ENCODE assay signal across 13 cellular contexts in the genomic region with DNA sequence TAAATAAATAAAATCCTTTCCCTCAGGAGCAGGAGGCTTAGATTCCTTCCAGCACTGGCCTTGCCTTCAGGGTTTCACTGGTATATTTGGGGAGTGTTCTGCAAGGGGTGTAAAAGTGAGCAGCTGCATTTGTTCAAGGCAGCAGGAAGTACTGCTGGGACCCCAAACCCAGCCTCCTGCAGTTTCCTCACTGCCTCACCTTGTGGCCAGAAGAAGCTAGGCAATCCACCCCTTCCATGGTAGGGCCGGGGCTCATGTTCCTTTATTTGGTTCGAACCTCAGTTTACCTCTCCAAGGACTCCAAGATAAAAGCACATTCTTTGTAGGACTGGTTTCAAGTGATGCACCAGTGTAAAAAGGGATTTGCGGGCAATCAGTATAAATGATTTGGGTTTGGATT. TPM values are rescaled to one million over a fixed set of nuclear protein-coding genes. Genes with fewer than 3 reads are reported as not detected.
DNase-seq lines count a peak whose midpoint lies in the region; ATAC-seq and TF ChIP-seq lines count a peak whose summit lies in the region.
"Had no signal": no experiment of that assay in that cellular context is flagged by ENCODE, and none has a peak within 500 bp of the region (broad histone marks: within the 10 kb centered on the region; RNA-seq: fewer than 3 reads in every experiment).

No MANE protein-coding gene starts in this region.

- H3K4me3 Mint-ChIP-seq in activated CD4-positive, alpha-beta T cell treated with anti-CD3 and anti-CD28 coated beads for 36 hours: peak overlapping the region; percentile 87

- peak overlapping the region; percentile 94 for H3K27ac Mint-ChIP-seq in activated CD4-positive, alpha-beta T cell treated with anti-CD3 and anti-CD28 coated beads for 36 hours

- no peaks in the 10 kb centered on the region for H3K27me3 Mint-ChIP-seq in activated CD4-positive, alpha-beta T cell treated with anti-CD3 and anti-CD28 coated beads for 36 hours

- POLR2A ChIA-PET in activated CD4-positive, alpha-beta T cell treated with anti-CD3 and anti-CD28 coated beads for 36 hours (lab: Charles Lee): interaction anchor here (0.7 to 1.2 kb wide), 2 partner anchors 41 to 223 kb away, joined by 3 read pairs; partner anchors contain the start of gene PPOX
- POLR2A ChIA-PET in Panc1 (lab: Charles Lee): interaction anchor here (0.7 to 1.6 kb wide), 2 partner anchors 11 to 198 kb away, joined by 4 read pairs; no protein-coding TSS in a partner anchor

- H3K27me3 ChIP-seq in Panc1 (ENCODE audit: control insufficient read depth, insufficient read depth, low read length) (no peaks in the 10 kb centered on the region), skeletal muscle tissue (ENCODE audit: control insufficient read depth in 3 of 3, insufficient read depth in 3 of 3, low read length in 3 of 3) (no peaks in the 10 kb centered on the region)

- H3K4me3 ChIP-seq in Panc1 (ENCODE audit: low read depth in 2 of 2, low read length in 2 of 2) (no peak overlapping the region), skeletal muscle tissue (ENCODE audit: low read length in 3 of 3) (no peak overlapping the region)

- no peak overlapping the region for H3K9ac ChIP-seq in skeletal muscle tissue (ENCODE audit: low read depth in 1 of 3, low read length in 3 of 3)

- H3K36me3 Mint-ChIP-seq in activated CD4-positive, alpha-beta T cell treated with anti-CD3 and anti-CD28 coated beads for 36 hours (ENCODE audit: low read depth): peaks cover 2% of the 10 kb centered on the region

- intact Hi-C loops in activated CD4-positive, alpha-beta T cell treated with anti-CD3 and anti-CD28 coated beads for 36 hours (cut with DNase I, micrococcal nuclease): loop anchor here (5.0 kb wide), 3 partner anchors 76 to 271 kb away; partner anchors contain the start of genes NIT1 (in 1 of the 2), PFDN2 (in 1 of the 2) and SDHC (in 1 of the 2)
- intact Hi-C loops in Panc1 (cut with micrococcal nuclease; ENCODE audit: unreplicated experiment): no loop called here

- H3K27ac ChIP-seq in Panc1 (ENCODE audit: low read length) (peak overlapping the region; percentile 88), skeletal muscle tissue (ENCODE audit: low read depth, low read length) (peak overlapping the region; percentile 98)

- no peak for DNase-seq in activated CD4-positive, alpha-beta T cell treated with anti-CD3 and anti-CD28 coated beads for 36 hours
- no peak for DNase-seq in activated CD4-positive, alpha-beta T cell treated with anti-CD3 and anti-CD28 coated beads for 1 hour
- no peak for DNase-seq in Panc1 (ENCODE audit: low read depth, low spot score)
- peak; percentile 16 to 22 for DNase-seq in erythroblast (lab: John Stamatoyannopoulos, UW)
- no peak for DNase-seq in NCI-H526 (lab: John Stamatoyannopoulos, UW)
- no peak for DNase-seq in GM19238 (ENCODE audit: insufficient read length, low spot score)
- DNase-seq: activated CD4-positive, alpha-beta T cell treated with anti-CD3 and anti-CD28 coated beads, Interleukin-2, amount 50 U/mL, for 1 hour; NCI-H345; SIG-M5; stimulated activated CD4-positive, alpha-beta T cell treated with anti-CD3 and anti-CD28 coated beads, Interleukin-12 subunit alpha, Interleukin-12 subunit beta, amount 100 ng/mL, for 4 hours had no signal

- ATAC-seq in activated CD4-positive, alpha-beta T cell treated with anti-CD3 and anti-CD28 coated beads for 36 hours: no peak
- no peak for ATAC-seq in Panc1
- ATAC-seq in HG02623 (IDR thresholded peaks at IDR 0.05; ENCODE audit: unreplicated experiment): no peak

- H3K9me3 ChIP-seq in Panc1 (ENCODE audit: control insufficient read depth, insufficient read depth, low read depth, low read length): no peaks in the 10 kb centered on the region
- no peaks in the 10 kb centered on the region for H3K9me3 ChIP-seq in skeletal muscle tissue (ENCODE audit: control insufficient read depth in 3 of 3, low read length in 3 of 3)

- no peak for TF ChIP-seq POLR2A in erythroblast (IDR thresholded peaks at IDR 0.05; ENCODE audit: low read length)

- TF ChIP-seq CTCF in Panc1 (IDR thresholded peaks at IDR 0.05): no peak

- CTCF ChIA-PET in activated CD4-positive, alpha-beta T cell treated with anti-CD3 and anti-CD28 coated beads for 36 hours (lab: Charles Lee): interaction anchor here (0.6 to 1.3 kb wide), 4 partner anchors 11 to 207 kb away, joined by 3 to 4 read pairs (median 3); no protein-coding TSS in a partner anchor
- CTCF ChIA-PET in Panc1 (lab: Charles Lee): interaction anchor here (1.4 kb wide), 1 partner anchor 52 kb away, joined by 4 read pairs; no protein-coding TSS in a partner anchor

- H3K9me3 Mint-ChIP-seq in activated CD4-positive, alpha-beta T cell treated with anti-CD3 and anti-CD28 coated beads for 36 hours (ENCODE audit: low read depth): no peaks in the 10 kb centered on the region

- H3K36me3 ChIP-seq in Panc1 (ENCODE audit: control insufficient read depth, insufficient read depth, low read length) (no peaks in the 10 kb centered on the region), skeletal muscle tissue (ENCODE audit: control insufficient read depth in 3 of 3, insufficient read depth in 3 of 3, low read length in 3 of 3) (no peaks in the 10 kb centered on the region)

- in situ Hi-C loops in Panc1 (cut with HindIII; ENCODE audit: low pct_unique_long_range_greater_than_20kb, low sequenced_read_pairs): loop anchor here (25.0 kb wide), 1 partner anchor 176 kb away; the partner anchor contains the start of genes APOA2, FCER1G and NDUFS2

- H3K4me1 ChIP-seq in Panc1 (ENCODE audit: control insufficient read depth, insufficient read depth, low read length) (peaks cover 26% of the 10 kb centered on the region), skeletal muscle tissue (ENCODE audit: control insufficient read depth in 3 of 3, insufficient read depth in 3 of 3, low read length in 3 of 3) (peaks cover 0 to 12% (median 5%) of the 10 kb centered on the region in 3 donors)

- BruUV-seq in Panc1 (replicated peaks; lab: Mats Ljungman, UMichigan): no TSS peak

- peaks cover 43% of the 10 kb centered on the region for H3K4me1 Mint-ChIP-seq in activated CD4-positive, alpha-beta T cell treated with anti-CD3 and anti-CD28 coated beads for 36 hours

RNA-seq across cellular contexts. Expression of gene CFAP126, which starts 21.0 kb away (rescaled TPM):
- total RNA-seq in activated CD4-positive, alpha-beta T cell treated with anti-CD3 and anti-CD28 coated beads for 36 hours: not detected
- total RNA-seq in Panc1 (2021; ENCODE audit: unreplicated experiment) (not detected), skeletal muscle tissue (not detected)
- polyA plus RNA-seq in Panc1 (2012; ENCODE audit: insufficient read length): 1.1 TPM
- total RNA-seq: A172 had no signal

Comparison
In these comparisons a context has a peak if more than half of its experiments do, and no peak if none do; other contexts are left out.
1. DNase-seq: peak in erythroblast (2 of 2); none in activated CD4-positive, alpha-beta T cell treated with anti-CD3 and anti-CD28 coated beads for 36 hours (single experiment), activated CD4-positive, alpha-beta T cell treated with anti-CD3 and anti-CD28 coated beads for 1 hour (single experiment), Panc1 (single experiment), NCI-H526 (0 of 2) and GM19238 (single experiment).